32 cellular contexts compared by ENCODE assay signal in genomic region chr12:56121204-56121870, GRCh38. TPM values are rescaled to one million over a fixed set of nuclear protein-coding genes. Genes with fewer than 3 reads are reported as not detected.
DNase-seq lines count a peak whose midpoint lies in the region; ATAC-seq and TF ChIP-seq lines count a peak whose summit lies in the region.
"Had no signal": no experiment of that assay in that cellular context is flagged by ENCODE, and none has a peak within 500 bp of the region (broad histone marks: within the 10 kb centered on the region; RNA-seq: fewer than 3 reads in every experiment).

No MANE protein-coding gene starts in this region.

- H3K36me3 Mint-ChIP-seq in endodermal cell (ENCODE audit: low read depth) (peaks cover 30% of the 10 kb centered on the region), neural crest cell (ENCODE audit: low read depth) (peaks cover 10% of the 10 kb centered on the region)
- H3K36me3 Mint-ChIP-seq in activated T-helper 2 cell treated with anti-CD3 and anti-CD28 coated beads, Interferon-gamma antibody, Interleukin-2, Interleukin-4, amounts not matched to agents 10 μg/mL and 5 μg/mL and 100 μg/mL, durations not matched to agents 14 hours and 24 hours and 36 hours (ENCODE audit: low read depth) = peaks cover 49% of the 10 kb centered on the region

- H3K27me3 ChIP-seq in left ventricle myocardium inferior (ENCODE audit: low read depth) = no peaks in the 10 kb centered on the region
- H3K27me3 ChIP-seq in endodermal cell (ENCODE audit: control insufficient read depth, insufficient read depth, low read length, poor library complexity, severe bottlenecking) = no peaks in the 10 kb centered on the region
- no peaks in the 10 kb centered on the region for H3K27me3 ChIP-seq in tibial artery
- H3K27me3 ChIP-seq: BE2C, esophagus squamous epithelium, upper lobe of left lung had no signal

- H3K27me3 Mint-ChIP-seq in endodermal cell (ENCODE audit: insufficient read depth) (no peaks in the 10 kb centered on the region), neural crest cell (ENCODE audit: low read depth) (peaks cover 11% of the 10 kb centered on the region)
- no peaks in the 10 kb centered on the region for H3K27me3 Mint-ChIP-seq in activated T-helper 2 cell treated with anti-CD3 and anti-CD28 coated beads, Interferon-gamma antibody, Interleukin-2, Interleukin-4, amounts not matched to agents 10 μg/mL and 5 μg/mL and 100 μg/mL, durations not matched to agents 14 hours and 24 hours and 36 hours (ENCODE audit: low read depth)
- H3K27me3 Mint-ChIP-seq: naive B cell had no signal

- TF ChIP-seq CTCF in left ventricle myocardium inferior (IDR thresholded peaks at IDR 0.05; ENCODE audit: borderline replicate concordance) = no peak
- no peak for TF ChIP-seq CTCF in endodermal cell (conservative IDR thresholded peaks at IDR 0.05)
- TF ChIP-seq CTCF in neural crest cell (conservative IDR thresholded peaks at IDR 0.05) = no peak
- no peak for TF ChIP-seq CTCF in tibial artery (IDR thresholded peaks at IDR 0.05)

- H3K27ac ChIP-seq in left ventricle myocardium inferior (replicated peaks) (peak overlapping the region; percentile 95), endodermal cell (ENCODE audit: low read depth, low read length) (no peak overlapping the region), tibial artery (peak overlapping the region; percentile 86 to 94)

- intact Hi-C loops in left ventricle myocardium inferior (cut with micrococcal nuclease) (no loop called here), Right ventricle myocardium superior (cut with DNase I) (no loop called here), tibial artery (cut with DNase I; ENCODE audit: low total_unique reads) (no loop called here)
- intact Hi-C loops in activated T-helper 2 cell treated with anti-CD3 and anti-CD28 coated beads, Interferon-gamma antibody, Interleukin-2, Interleukin-4, amounts not matched to agents 10 μg/mL and 5 μg/mL and 100 μg/mL, durations not matched to agents 14 hours and 24 hours and 36 hours (cut with micrococcal nuclease) = no loop called here

- no peak overlapping the region for H3K4me3 ChIP-seq in left ventricle myocardium inferior
- no peak overlapping the region for H3K4me3 ChIP-seq in endodermal cell (ENCODE audit: low read length)
- no peak overlapping the region for H3K4me3 ChIP-seq in tibial artery
- H3K4me3 ChIP-seq: esophagus squamous epithelium, upper lobe of left lung had no signal

- H3K9me3 ChIP-seq in left ventricle myocardium inferior (replicated peaks) (no peaks in the 10 kb centered on the region), endodermal cell (ENCODE audit: control insufficient read depth, low read length) (no peaks in the 10 kb centered on the region), tibial artery (no peaks in the 10 kb centered on the region)
- H3K9me3 ChIP-seq: BE2C, esophagus squamous epithelium, upper lobe of left lung had no signal

- no peaks in the 10 kb centered on the region for H3K9me3 Mint-ChIP-seq in endodermal cell
- H3K9me3 Mint-ChIP-seq in neural crest cell = no peaks in the 10 kb centered on the region
- no peaks in the 10 kb centered on the region for H3K9me3 Mint-ChIP-seq in activated T-helper 2 cell treated with anti-CD3 and anti-CD28 coated beads, Interferon-gamma antibody, Interleukin-2, Interleukin-4, amounts not matched to agents 10 μg/mL and 5 μg/mL and 100 μg/mL, durations not matched to agents 14 hours and 24 hours and 36 hours
- H3K9me3 Mint-ChIP-seq: activated naive CD4-positive, alpha-beta T cell treated with anti-CD3 and anti-CD28 coated beads for 36 hours; immature natural killer cell; naive B cell had no signal

- H3K27ac Mint-ChIP-seq in endodermal cell (peak overlapping the region; percentile 48), neural crest cell (ENCODE audit: unreplicated experiment) (no peak overlapping the region)
- H3K27ac Mint-ChIP-seq in activated T-helper 2 cell treated with anti-CD3 and anti-CD28 coated beads, Interferon-gamma antibody, Interleukin-2, Interleukin-4, amounts not matched to agents 10 μg/mL and 5 μg/mL and 100 μg/mL, durations not matched to agents 14 hours and 24 hours and 36 hours = no peak overlapping the region
- H3K27ac Mint-ChIP-seq: activated naive CD4-positive, alpha-beta T cell treated with anti-CD3 and anti-CD28 coated beads for 36 hours had no signal

- no peak for ATAC-seq in Right ventricle myocardium superior (ENCODE audit: poor library complexity)

- no peak for DNase-seq in left ventricle myocardium inferior
- DNase-seq in Right ventricle myocardium superior = no peak
- no peak for DNase-seq in endodermal cell
- DNase-seq in neural crest cell (ENCODE audit: low read depth, low spot score) = no peak
- DNase-seq in tibial artery = no peak
- no peak for DNase-seq in activated T-helper 2 cell treated with anti-CD3 and anti-CD28 coated beads, Interferon-gamma antibody, Interleukin-2, Interleukin-4, amounts not matched to agents 10 μg/mL and 5 μg/mL and 100 μg/mL, durations not matched to agents 14 hours and 24 hours and 36 hours (ENCODE audit: low spot score)
- DNase-seq in NCI-H526 treated with DMSO at 0.1 percent for 48 hours (lab: John Stamatoyannopoulos, UW) = no peak
- DNase-seq in NAMALWA (ENCODE audit: low spot score) = no peak
- DNase-seq: ACHN; activated CD4-positive, alpha-beta T cell treated with anti-CD3 and anti-CD28 coated beads, Interleukin-2, amount 50 U/mL, for 1 hour; activated naive CD4-positive, alpha-beta T cell treated with anti-CD3 and anti-CD28 coated beads for 36 hours; activated T-cell treated with anti-CD3 and anti-CD28 coated beads, Interleukin-2, amount 50 U/mL, for 48 hours; anterior cingulate cortex; BE2C; caudate nucleus; cortex of kidney; DMS153; esophagus squamous epithelium; foreskin melanocyte; HFFc6; hippocampal formation; immature natural killer cell; KBM-7; naive B cell; NCI-H1417 treated with DMSO at 0.1 percent for 48 hours; NCI-H345; NCI-H82; occipital lobe; small intestine; substantia nigra; T1000; upper lobe of left lung had no signal

- 91 to 96% methylated on average over 7 to 11 of the region's 11 CpGs for WGBS in endodermal cell (ENCODE audit: insufficient coverage in 1 of 2, insufficient read length in 1 of 2), 2 experiments

- H3K9ac ChIP-seq in endodermal cell (ENCODE audit: extremely low read depth, low read length, poor library complexity, severe bottlenecking) = no peak overlapping the region

- no peak overlapping the region for H3K4me3 Mint-ChIP-seq in endodermal cell
- H3K4me3 Mint-ChIP-seq in neural crest cell = peak overlapping the region; percentile 32
- H3K4me3 Mint-ChIP-seq in activated T-helper 2 cell treated with anti-CD3 and anti-CD28 coated beads, Interferon-gamma antibody, Interleukin-2, Interleukin-4, amounts not matched to agents 10 μg/mL and 5 μg/mL and 100 μg/mL, durations not matched to agents 14 hours and 24 hours and 36 hours (ENCODE audit: low read depth) = no peak overlapping the region
- H3K4me3 Mint-ChIP-seq: activated naive CD4-positive, alpha-beta T cell treated with anti-CD3 and anti-CD28 coated beads for 36 hours; HFFc6; immature natural killer cell had no signal

- H3K4me1 ChIP-seq in left ventricle myocardium inferior (peaks cover 91% of the 10 kb centered on the region), endodermal cell (ENCODE audit: control insufficient read depth, insufficient read depth, low read length) (peaks cover 6% of the 10 kb centered on the region), tibial artery (peaks cover 5 to 42% (median 24%) of the 10 kb centered on the region in 4 donors)

- H3K4me1 Mint-ChIP-seq in endodermal cell = peaks cover 24% of the 10 kb centered on the region
- peaks cover 28% of the 10 kb centered on the region for H3K4me1 Mint-ChIP-seq in neural crest cell
- peaks cover 33% of the 10 kb centered on the region for H3K4me1 Mint-ChIP-seq in activated T-helper 2 cell treated with anti-CD3 and anti-CD28 coated beads, Interferon-gamma antibody, Interleukin-2, Interleukin-4, amounts not matched to agents 10 μg/mL and 5 μg/mL and 100 μg/mL, durations not matched to agents 14 hours and 24 hours and 36 hours (ENCODE audit: low read depth)

- H3K36me3 ChIP-seq in left ventricle myocardium inferior (peaks cover 20% of the 10 kb centered on the region), endodermal cell (ENCODE audit: control insufficient read depth, insufficient read depth, low read length) (peaks cover 20% of the 10 kb centered on the region), tibial artery (peaks cover 19 to 27% (median 21%) of the 10 kb centered on the region in 3 donors)

RNA-seq across cellular contexts. Expression of gene ZC3H10, which starts 3.3 kb away (rescaled TPM):
- total RNA-seq in left ventricle myocardium inferior (4.9 TPM), Right ventricle myocardium superior (5.8 TPM), endodermal cell (1 to 10 TPM; 7.9 to 9.1 TPM), neural crest cell (19.1 and 19.3 TPM in 2 replicates)
- 6.1 TPM for polyA plus RNA-seq in endodermal cell (2013, experiment 1 of 2)
- polyA plus RNA-seq in endodermal cell (2013, experiment 2 of 2) = 4.3 TPM
- 7.7 and 9.2 TPM in 2 replicates for total RNA-seq in activated T-helper 2 cell treated with anti-CD3 and anti-CD28 coated beads, Interferon-gamma antibody, Interleukin-2, Interleukin-4, amounts not matched to agents 10 μg/mL and 5 μg/mL and 100 μg/mL, durations not matched to agents 14 hours and 24 hours and 36 hours

RNA-seq across cellular contexts. Expression of gene RPL41, which starts 4.9 kb away (rescaled TPM):
- total RNA-seq in left ventricle myocardium inferior (1,892 TPM), Right ventricle myocardium superior (1,888 TPM), endodermal cell (1,000 to 10,000 TPM; 4,305 to 4,379 TPM), neural crest cell (4,478 and 4,582 TPM in 2 replicates)
- polyA plus RNA-seq in endodermal cell (2013, experiment 1 of 2) = 4,554 TPM
- 4,086 TPM for polyA plus RNA-seq in endodermal cell (2013, experiment 2 of 2)
- 3,925 and 4,057 TPM in 2 replicates for total RNA-seq in activated T-helper 2 cell treated with anti-CD3 and anti-CD28 coated beads, Interferon-gamma antibody, Interleukin-2, Interleukin-4, amounts not matched to agents 10 μg/mL and 5 μg/mL and 100 μg/mL, durations not matched to agents 14 hours and 24 hours and 36 hours

RNA-seq across cellular contexts. Expression of gene ESYT1, which starts 6.7 kb away (rescaled TPM):
- 23.2 TPM for total RNA-seq in left ventricle myocardium inferior
- total RNA-seq in Right ventricle myocardium superior = 27.0 TPM
- total RNA-seq in endodermal cell = 100 to 1,000 TPM in 1 of 2 donors, 10 to 100 TPM in 1; 97.0 to 118 TPM
- polyA plus RNA-seq in endodermal cell (2013, experiment 1 of 2) = 55.5 TPM
- polyA plus RNA-seq in endodermal cell (2013, experiment 2 of 2) = 64.1 TPM
- 118 and 121 TPM in 2 replicates for total RNA-seq in neural crest cell
- 154 TPM in 2 replicates for total RNA-seq in activated T-helper 2 cell treated with anti-CD3 and anti-CD28 coated beads, Interferon-gamma antibody, Interleukin-2, Interleukin-4, amounts not matched to agents 10 μg/mL and 5 μg/mL and 100 μg/mL, durations not matched to agents 14 hours and 24 hours and 36 hours

RNA-seq across cellular contexts. Expression of gene PA2G4, which starts 17.0 kb away (rescaled TPM):
- total RNA-seq in left ventricle myocardium inferior (65.7 TPM), Right ventricle myocardium superior (68.0 TPM), endodermal cell (100 to 1,000 TPM; 128 to 161 TPM), neural crest cell (201 and 213 TPM in 2 replicates)
- 155 TPM for polyA plus RNA-seq in endodermal cell (2013, experiment 1 of 2)
- polyA plus RNA-seq in endodermal cell (2013, experiment 2 of 2) = 147 TPM
- 356 and 364 TPM in 2 replicates for total RNA-seq in activated T-helper 2 cell treated with anti-CD3 and anti-CD28 coated beads, Interferon-gamma antibody, Interleukin-2, Interleukin-4, amounts not matched to agents 10 μg/mL and 5 μg/mL and 100 μg/mL, durations not matched to agents 14 hours and 24 hours and 36 hours

RNA-seq across cellular contexts. Expression of gene MYL6B, which starts 31.1 kb away (rescaled TPM):
- 54.1 TPM for total RNA-seq in left ventricle myocardium inferior
- total RNA-seq in Right ventricle myocardium superior = 42.7 TPM
- total RNA-seq in endodermal cell = 100 to 1,000 TPM; 153 to 191 TPM
- 175 TPM for polyA plus RNA-seq in endodermal cell (2013, experiment 1 of 2)
- 170 TPM for polyA plus RNA-seq in endodermal cell (2013, experiment 2 of 2)
- 178 and 189 TPM in 2 replicates for total RNA-seq in neural crest cell
- total RNA-seq in activated T-helper 2 cell treated with anti-CD3 and anti-CD28 coated beads, Interferon-gamma antibody, Interleukin-2, Interleukin-4, amounts not matched to agents 10 μg/mL and 5 μg/mL and 100 μg/mL, durations not matched to agents 14 hours and 24 hours and 36 hours = 89.7 and 94.3 TPM in 2 replicates
